Comparison of ENCODE assay signal across 8 cellular contexts in genomic region chr1:18581420-18581880, GRCh38. TPM values are rescaled to one million over a fixed set of nuclear protein-coding genes. Genes with fewer than 3 reads are reported as not detected.
DNase-seq lines count a peak whose midpoint lies in the region; TF ChIP-seq lines count a peak whose summit lies in the region.

No MANE protein-coding gene starts in this region.

- no peak overlapping the region for H3K27ac ChIP-seq in breast epithelium
- no peak overlapping the region for H3K27ac ChIP-seq in neural progenitor cell
- H3K27ac ChIP-seq in mesenchymal stem cell (ENCODE audit: low read length, poor library complexity, severe bottlenecking) = no peak overlapping the region

- intact Hi-C loops in breast epithelium (cut with DNase I; ENCODE audit: low total_unique reads) = no loop called here

- H4K20me1 ChIP-seq in neural progenitor cell (ENCODE audit: low read depth) = no peaks in the 10 kb centered on the region

- H3K36me3 Mint-ChIP-seq in neural progenitor cell = no peaks in the 10 kb centered on the region

- H2AK5ac ChIP-seq in mesenchymal stem cell (ENCODE audit: low read length, severe bottlenecking) = no peak overlapping the region

- no peak overlapping the region for H2BK5ac ChIP-seq in mesenchymal stem cell (ENCODE audit: low read depth, low read length, poor library complexity, severe bottlenecking)

- no peaks in the 10 kb centered on the region for H3F3A ChIP-seq in neural progenitor cell (ENCODE audit: low read depth)

- peaks cover 20% of the 10 kb centered on the region for H3K27me3 Mint-ChIP-seq in neural progenitor cell (ENCODE audit: insufficient read depth, low read depth)

- no peak overlapping the region for H3K27ac Mint-ChIP-seq in neural progenitor cell

- H3K4me3 ChIP-seq in GM12864 (ENCODE audit: low read depth, low read length) (no peak overlapping the region), breast epithelium (no peak overlapping the region), neural progenitor cell (no peak overlapping the region), mesenchymal stem cell (ENCODE audit: insufficient read depth in 1 of 2, low read depth in 1 of 2, low read length in 2 of 2) (no peak overlapping the region)

- H2AFZ ChIP-seq in neural progenitor cell (replicated peaks) = no peak overlapping the region
- no peak overlapping the region for H2AFZ ChIP-seq in mesenchymal stem cell (ENCODE audit: low read depth, low read length)

- no peak overlapping the region for H3K4ac ChIP-seq in mesenchymal stem cell (ENCODE audit: low read depth in 1 of 2, low read length in 2 of 2)

- WGBS in mesenchymal stem cell = 20% methylated on average over 15 of the region's 17 CpGs

- H3K79me1 ChIP-seq in mesenchymal stem cell (replicated peaks; ENCODE audit: low read length, poor library complexity, severe bottlenecking) = no peaks in the 10 kb centered on the region

- H3K4me3 Mint-ChIP-seq in neural progenitor cell = no peak overlapping the region

- H2BK120ac ChIP-seq in mesenchymal stem cell (ENCODE audit: low read depth, low read length) = no peak overlapping the region

- H4K91ac ChIP-seq in mesenchymal stem cell (ENCODE audit: low read length) = no peak overlapping the region

- peak; percentile 33 for DNase-seq in AG08395 (ENCODE audit: low spot score)
- no peak for DNase-seq in GM12864 (ENCODE audit: low read depth)
- DNase-seq in RKO (ENCODE audit: low spot score) = peak; percentile 24
- DNase-seq in breast epithelium (ENCODE audit: low spot score in 2 of 2) = no peak
- peak; percentile 79 for DNase-seq in neural progenitor cell (ENCODE audit: low spot score)
- no peak for DNase-seq in occipital lobe (lab: John Stamatoyannopoulos, UW)
- DNase-seq in DMS114 treated with DMSO at 0.1 percent for 48 hours (lab: John Stamatoyannopoulos, UW; ENCODE audit: unreplicated experiment) = no peak
- no peak for DNase-seq in mesenchymal stem cell

- H3K14ac ChIP-seq in mesenchymal stem cell (ENCODE audit: low read length in 2 of 2) = no peak overlapping the region

- no peaks in the 10 kb centered on the region for H3K9me3 Mint-ChIP-seq in neural progenitor cell

- TF ChIP-seq CTCF in GM12864 (IDR thresholded peaks at IDR 0.05; ENCODE audit: low read depth, low read length, missing control alignments) = peak; percentile 91
- peak in 2 of 3 donors; percentile 49 to 63 for TF ChIP-seq CTCF in breast epithelium (IDR thresholded peaks at IDR 0.05)
- peak; percentile 86 for TF ChIP-seq CTCF in neural progenitor cell (IDR thresholded peaks at IDR 0.05)

- H3K23ac ChIP-seq in mesenchymal stem cell (ENCODE audit: low read length in 2 of 2) = no peak overlapping the region

- no peak for TF ChIP-seq POLR2A in breast epithelium (IDR thresholded peaks at IDR 0.05)

- H3K27me3 ChIP-seq in breast epithelium (peaks cover 0 to 10% of the 10 kb centered on the region in 2 donors), neural progenitor cell (no peaks in the 10 kb centered on the region), mesenchymal stem cell (ENCODE audit: control insufficient read depth in 1 of 2, insufficient read depth in 1 of 2, low read length in 2 of 2) (peaks cover 14 to 49% of the 10 kb centered on the region in 2 experiments)

- H3K36me3 ChIP-seq in breast epithelium (no peaks in the 10 kb centered on the region), neural progenitor cell (no peaks in the 10 kb centered on the region), mesenchymal stem cell (ENCODE audit: control insufficient read depth in 1 of 2, insufficient read depth in 2 of 2, low read depth in 1 of 2, low read length in 2 of 2) (no peaks in the 10 kb centered on the region)

- H3K4me1 ChIP-seq in breast epithelium (no peaks in the 10 kb centered on the region), neural progenitor cell (no peaks in the 10 kb centered on the region), mesenchymal stem cell (ENCODE audit: control insufficient read depth, insufficient read depth, low read depth, low read length) (peaks cover 12% of the 10 kb centered on the region)

- no peaks in the 10 kb centered on the region for H3K79me2 ChIP-seq in neural progenitor cell (ENCODE audit: low read depth)

- H2BK12ac ChIP-seq in mesenchymal stem cell (ENCODE audit: low read length in 2 of 2) = no peak overlapping the region

- no peak overlapping the region for H3K4me2 ChIP-seq in neural progenitor cell
- H3K4me2 ChIP-seq in mesenchymal stem cell (ENCODE audit: low read length, poor library complexity, severe bottlenecking) = no peak overlapping the region

- H4K8ac ChIP-seq in mesenchymal stem cell (ENCODE audit: low read length) = no peak overlapping the region

- no peak overlapping the region for H3K18ac ChIP-seq in mesenchymal stem cell (ENCODE audit: low read depth in 1 of 2, low read length in 2 of 2)

- H3K9ac ChIP-seq in neural progenitor cell (no peak overlapping the region), mesenchymal stem cell (ENCODE audit: low read length) (no peak overlapping the region)

- no peaks in the 10 kb centered on the region for H3K9me3 ChIP-seq in breast epithelium
- no peaks in the 10 kb centered on the region for H3K9me3 ChIP-seq in neural progenitor cell (ENCODE audit: low read depth)
- H3K9me3 ChIP-seq in mesenchymal stem cell (ENCODE audit: control insufficient read depth, low read length) = no peaks in the 10 kb centered on the region

- H2BK15ac ChIP-seq in mesenchymal stem cell (ENCODE audit: low read depth, poor library complexity, severe bottlenecking) = no peak overlapping the region

- H3K4me1 Mint-ChIP-seq in neural progenitor cell = peaks cover 7% of the 10 kb centered on the region

RNA-seq across cellular contexts. Expression of gene PAX7, which starts 49.2 kb away (rescaled TPM):
- total RNA-seq in breast epithelium = not detected
- 0.06 and 0.46 TPM in 2 replicates for total RNA-seq in neural progenitor cell (ENCODE audit: low replicate concordance)
- not detected for total RNA-seq in occipital lobe
- polyA plus RNA-seq in mesenchymal stem cell (2013, experiment 1 of 2) = not detected
- not detected for polyA plus RNA-seq in mesenchymal stem cell (2013, experiment 2 of 2)

Comparison
In these comparisons a context has a peak if more than half of its experiments do, and no peak if none do; other contexts are left out.
1. DNase-seq: peak in AG08395 (single experiment), RKO (single experiment) and neural progenitor cell (single experiment); none in GM12864 (single experiment), breast epithelium (0 of 2), occipital lobe (single experiment), DMS114 treated with DMSO at 0.1 percent for 48 hours (single experiment) and mesenchymal stem cell (single experiment).
2. Peak in every context shown above with its lines, with median percentiles within 50 percentile points of each other: CTCF ChIP-seq.